ENCODE assay signal across 14 cellular contexts in the genomic region with DNA sequence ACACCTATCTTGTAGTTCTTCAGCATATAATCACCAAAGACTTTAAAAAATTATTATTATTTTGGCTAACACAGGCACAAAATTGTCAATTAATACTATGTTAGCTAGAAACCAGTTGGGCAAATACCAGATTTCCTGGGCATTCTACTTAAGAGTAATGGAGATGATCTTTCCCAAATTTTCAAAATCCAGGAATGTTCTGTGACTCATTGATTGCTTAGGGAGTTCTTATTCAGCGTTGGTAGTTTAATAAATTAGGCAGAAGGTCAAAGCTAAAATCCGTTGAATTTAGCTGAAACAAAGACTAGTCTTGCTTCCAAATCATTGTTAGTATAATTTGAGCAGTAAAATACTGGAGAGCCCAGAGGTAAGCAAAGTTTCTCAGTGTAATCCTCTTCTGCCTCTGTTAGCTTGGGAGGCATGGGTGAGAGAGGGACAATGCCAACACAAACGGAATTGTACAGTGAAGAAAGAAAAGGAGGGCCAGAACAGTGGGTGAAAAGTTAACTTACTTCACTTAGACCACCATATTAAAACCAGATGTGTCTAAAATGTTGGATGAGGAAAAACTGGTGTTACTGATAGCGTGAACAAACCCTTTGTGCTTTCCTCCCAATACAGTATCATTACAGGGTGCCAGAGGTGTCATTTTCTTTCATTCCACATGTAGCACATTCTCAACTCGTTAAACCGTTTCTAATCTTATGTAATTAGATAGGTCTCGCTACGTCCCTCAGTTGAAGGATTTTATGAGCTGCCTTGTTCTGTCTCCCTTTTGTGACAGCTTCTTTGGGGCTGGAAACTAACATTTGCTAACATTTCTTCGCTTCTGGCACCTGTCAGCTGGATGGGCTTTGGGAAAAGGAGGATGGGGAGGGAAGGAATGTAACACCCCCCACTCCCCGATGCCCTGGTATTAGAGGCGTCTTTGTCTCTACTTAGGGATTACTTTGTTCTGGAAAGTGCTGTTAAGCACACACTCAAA.
DNase-seq lines count a peak whose midpoint lies in the region; ATAC-seq and TF ChIP-seq lines count a peak whose summit lies in the region.
"Had no signal": no experiment of that assay in that cellular context is flagged by ENCODE, and none has a peak within 500 bp of the region (broad histone marks: within the 10 kb centered on the region; RNA-seq: fewer than 3 reads in every experiment).

No MANE protein-coding gene starts in this region.

- H3K36me3 ChIP-seq in SJCRH30: no peaks in the 10 kb centered on the region

- H3K9me3 Mint-ChIP-seq in neural crest cell (no peaks in the 10 kb centered on the region), chondrocyte (ENCODE audit: low read depth) (no peaks in the 10 kb centered on the region)

- H3K9me3 ChIP-seq in SJCRH30 (replicated peaks): no peaks in the 10 kb centered on the region

- H3K27ac ChIP-seq in SJCRH30: peak overlapping the region; percentile 89
- H3K27ac ChIP-seq: RWPE1 had no signal

- peak; percentile 55 to 75 for DNase-seq in SJCRH30
- peak; percentile 28 for DNase-seq in fibroblast of peridontal ligament (ENCODE audit: extremely low read depth)
- DNase-seq in neural crest cell (ENCODE audit: low read depth, low spot score): no peak
- DNase-seq in chondrocyte (ENCODE audit: low spot score): no peak
- DNase-seq in NCI-H2107 treated with DMSO at 0.1 percent for 48 hours (lab: John Stamatoyannopoulos, UW; ENCODE audit: unreplicated experiment): no peak
- no peak for DNase-seq in ecto neural progenitor cell (ENCODE audit: low spot score)
- DNase-seq: CD4-positive, CD25-positive, alpha-beta regulatory T cell; DMS53; NCI-H1048; NCI-H2107; NCI-H345; NCI-H526 treated with DMSO at 0.1 percent for 48 hours had no signal

- H3K27me3 ChIP-seq in SJCRH30: no peaks in the 10 kb centered on the region

- no peak overlapping the region for H3K4me3 Mint-ChIP-seq in neural crest cell
- no peak overlapping the region for H3K4me3 Mint-ChIP-seq in chondrocyte (ENCODE audit: unreplicated experiment)
- H3K4me3 Mint-ChIP-seq: CD4-positive, CD25-positive, alpha-beta regulatory T cell had no signal

- ATAC-seq in HG02938 (IDR thresholded peaks at IDR 0.05; ENCODE audit: unreplicated experiment): no peak

- peaks cover 2% of the 10 kb centered on the region for H3K36me3 Mint-ChIP-seq in neural crest cell (ENCODE audit: low read depth)
- peaks cover 1% of the 10 kb centered on the region for H3K36me3 Mint-ChIP-seq in chondrocyte (ENCODE audit: low read depth)
- H3K36me3 Mint-ChIP-seq: CD4-positive, CD25-positive, alpha-beta regulatory T cell had no signal

- TF ChIP-seq CTCF in neural crest cell (conservative IDR thresholded peaks at IDR 0.05): no peak
- no peak for TF ChIP-seq CTCF in chondrocyte (IDR thresholded peaks at IDR 0.05)

- H3K4me3 ChIP-seq in SJCRH30: peak overlapping the region; percentile 27

- H3K4me1 Mint-ChIP-seq in neural crest cell (peaks cover 29% of the 10 kb centered on the region), chondrocyte (ENCODE audit: low read depth) (peaks cover 24% of the 10 kb centered on the region)
- H3K4me1 Mint-ChIP-seq: CD4-positive, CD25-positive, alpha-beta regulatory T cell had no signal

- H3K27ac Mint-ChIP-seq in neural crest cell (ENCODE audit: unreplicated experiment) (peak overlapping the region; percentile 68), chondrocyte (ENCODE audit: unreplicated experiment) (no peak overlapping the region)
- H3K27ac Mint-ChIP-seq: CD4-positive, CD25-positive, alpha-beta regulatory T cell had no signal

- H3K27me3 Mint-ChIP-seq in neural crest cell (ENCODE audit: low read depth): no peaks in the 10 kb centered on the region
- no peaks in the 10 kb centered on the region for H3K27me3 Mint-ChIP-seq in chondrocyte (ENCODE audit: low read depth)
- H3K27me3 Mint-ChIP-seq: CD4-positive, CD25-positive, alpha-beta regulatory T cell had no signal

- peaks cover 41% of the 10 kb centered on the region for H3K4me1 ChIP-seq in SJCRH30

Comparison
In these comparisons a context has a peak if more than half of its experiments do, and no peak if none do; other contexts are left out.
1. DNase-seq: peak in SJCRH30 (2 of 2) and fibroblast of peridontal ligament (single experiment); none in neural crest cell (single experiment), chondrocyte (single experiment), NCI-H2107 treated with DMSO at 0.1 percent for 48 hours (single experiment) and ecto neural progenitor cell (single experiment).